27 cellular contexts compared by ENCODE assay signal in the genomic region with DNA sequence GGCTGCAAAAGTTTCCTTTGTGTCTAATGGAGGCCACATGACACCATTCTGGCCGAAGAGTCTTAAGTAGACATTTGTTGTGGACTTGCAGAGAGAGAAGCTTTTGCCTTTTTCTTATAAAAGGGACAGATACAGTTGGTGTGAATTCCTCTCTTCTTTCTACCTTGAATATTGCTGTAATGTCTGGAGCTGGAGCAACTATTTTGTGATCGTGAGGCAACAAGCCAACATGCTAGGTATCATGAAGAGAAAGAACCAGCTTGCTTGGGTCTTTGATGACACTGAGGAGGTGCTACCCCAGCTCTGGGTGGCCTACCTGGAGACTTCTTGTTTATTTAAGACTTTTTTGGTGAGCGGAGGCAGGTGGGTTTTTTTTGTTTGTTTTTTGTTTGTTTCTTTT.
"Had no signal": no experiment of that assay in that cellular context is flagged by ENCODE, and none has a peak within 500 bp of the region (broad histone marks: within the 10 kb centered on the region; RNA-seq: fewer than 3 reads in every experiment).

No MANE protein-coding gene starts in this region.

- H3K4me3 ChIP-seq: esophagus muscularis mucosa, gastroesophageal sphincter, heart left ventricle, left lung, ovary, psoas muscle, sigmoid colon, spleen, thoracic aorta, tibial nerve, upper lobe of right lung, uterus had no signal

- H3K27me3 Mint-ChIP-seq: naive thymus-derived CD8-positive, alpha-beta T cell; stimulated activated naive CD8-positive, alpha-beta T cell treated with anti-CD3 and anti-CD28 coated beads, Interleukin-15, Interleukin-2, amounts not matched to agents 100 ng/mL and 50 ng/mL, for 24 hours had no signal

- H3K27ac Mint-ChIP-seq: dendritic cell treated with granulocyte-macrophage colony-stimulating factor and Interleukin-4, amounts not matched to agents 40 ng/mL and 50 ng/mL, for 4 days; naive thymus-derived CD8-positive, alpha-beta T cell; nephron progenitor cell; stimulated activated naive B cell treated with anti-CD40 and anti-IgM and Interleukin-4, amounts not matched to agents 10 μg/mL and 1 μg/mL and 100 μg/mL, for 72 hours; stimulated activated naive CD8-positive, alpha-beta T cell treated with anti-CD3 and anti-CD28 coated beads, Interleukin-15, Interleukin-2, amounts not matched to agents 100 ng/mL and 50 ng/mL, for 24 hours had no signal

- H3K36me3 ChIP-seq: esophagus muscularis mucosa, gastroesophageal sphincter, heart left ventricle, left lung, ovary, sigmoid colon, spleen, thoracic aorta, tibial nerve, upper lobe of right lung, uterus had no signal

- H3K4me3 Mint-ChIP-seq: dendritic cell treated with granulocyte-macrophage colony-stimulating factor and Interleukin-4, amounts not matched to agents 40 ng/mL and 50 ng/mL, for 4 days; naive thymus-derived CD8-positive, alpha-beta T cell; nephron progenitor cell; stimulated activated naive B cell treated with anti-CD40 and anti-IgM and Interleukin-4, amounts not matched to agents 10 μg/mL and 1 μg/mL and 100 μg/mL, for 72 hours; stimulated activated naive CD8-positive, alpha-beta T cell treated with anti-CD3 and anti-CD28 coated beads, Interleukin-15, Interleukin-2, amounts not matched to agents 100 ng/mL and 50 ng/mL, for 24 hours had no signal

- H3K4me1 Mint-ChIP-seq: nephron progenitor cell had no signal

- H3K27ac ChIP-seq: esophagus muscularis mucosa, foreskin keratinocyte, gastroesophageal sphincter, heart left ventricle, left lung, ovary, psoas muscle, sigmoid colon, spleen, thoracic aorta, tibial nerve, upper lobe of right lung, uterus had no signal

- H3K27me3 ChIP-seq: esophagus muscularis mucosa, foreskin keratinocyte, gastroesophageal sphincter, heart left ventricle, ovary, sigmoid colon, spleen, tibial nerve, upper lobe of right lung, uterus had no signal

- H3K4me1 ChIP-seq: esophagus muscularis mucosa, foreskin keratinocyte, gastroesophageal sphincter, psoas muscle, sigmoid colon, tibial nerve, upper lobe of right lung, uterus had no signal

- H3K9me3 Mint-ChIP-seq: stimulated activated naive CD8-positive, alpha-beta T cell treated with anti-CD3 and anti-CD28 coated beads, Interleukin-15, Interleukin-2, amounts not matched to agents 100 ng/mL and 50 ng/mL, for 24 hours had no signal

- H3K9me3 ChIP-seq: esophagus muscularis mucosa, gastroesophageal sphincter, ovary, psoas muscle, thoracic aorta, tibial nerve, upper lobe of right lung, uterus had no signal

- DNase-seq: effector CD8-positive, alpha-beta T cell; foreskin keratinocyte; heart left ventricle; hippocampal formation; left cardiac atrium; left lung; mesenchymal stem cell; midbrain; naive thymus-derived CD8-positive, alpha-beta T cell; nephron progenitor cell; nucleus accumbens; ovary; psoas muscle; right cardiac atrium; sigmoid colon; spleen; stimulated activated CD4-positive, alpha-beta T cell treated with anti-CD3 and anti-CD28 coated beads, Interleukin-4, amount 100 ng/mL, for 4 hours; stimulated activated naive B cell treated with anti-CD40 and anti-IgM and Interleukin-4, amounts not matched to agents 10 μg/mL and 1 μg/mL and 100 μg/mL, for 72 hours; upper lobe of right lung; uterus had no signal

- FAIRE-seq: endothelial cell of umbilical vein had no signal

- ATAC-seq: foreskin keratinocyte; gastroesophageal sphincter; heart left ventricle; left cardiac atrium; left lung; naive thymus-derived CD8-positive, alpha-beta T cell; psoas muscle; right cardiac atrium; stimulated activated naive B cell treated with anti-CD40 and anti-IgM and Interleukin-4, amounts not matched to agents 10 μg/mL and 1 μg/mL and 100 μg/mL, for 72 hours; upper lobe of right lung had no signal
